1 cellular context compared by ENCODE assay signal in the genomic region with DNA sequence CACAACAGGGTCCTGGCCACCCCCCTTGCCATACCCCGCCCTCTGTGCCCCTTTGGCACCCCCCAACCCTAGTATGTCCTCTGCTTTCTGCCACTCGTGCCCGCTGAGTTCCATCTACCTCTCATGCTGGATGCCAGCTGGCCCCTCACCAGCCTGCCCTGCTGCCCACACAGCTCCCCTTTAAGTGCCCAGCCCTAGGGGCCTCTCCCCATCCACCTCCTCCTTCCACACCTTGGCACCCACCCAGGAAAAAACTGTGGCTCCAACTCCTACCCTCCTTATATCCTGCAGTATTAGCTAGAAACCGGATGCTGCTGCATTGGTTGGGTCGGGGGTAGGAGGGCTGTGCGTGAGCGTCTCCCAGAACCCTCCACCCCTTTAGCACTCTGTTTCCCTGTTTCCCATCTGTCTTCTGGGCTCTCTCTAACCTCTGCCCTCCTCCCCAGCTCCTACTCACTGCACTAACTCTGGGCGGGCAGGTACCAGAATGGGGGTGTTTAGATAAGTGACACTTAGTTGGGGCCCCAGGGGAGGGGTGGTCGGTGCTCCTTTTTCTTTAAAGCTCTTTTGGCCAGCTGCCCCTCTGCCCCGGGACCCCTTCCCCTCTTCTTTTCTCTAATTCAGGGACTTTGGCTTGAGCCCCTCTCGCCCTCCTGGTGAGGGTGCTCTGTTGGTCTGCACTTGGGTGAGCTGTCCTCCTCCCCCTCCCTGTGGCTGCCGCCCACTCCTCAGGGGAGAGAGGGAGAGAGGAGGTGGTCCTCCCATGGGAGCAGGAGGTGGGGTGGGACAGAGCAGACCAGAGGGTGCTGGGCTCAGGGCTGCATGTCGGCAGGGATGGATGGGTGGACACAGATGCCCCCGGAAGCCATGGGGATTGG.
TF ChIP-seq lines count a peak whose summit lies in the region.

No MANE protein-coding gene starts in this region.

TF ChIP-seq in HEK293, 187 proteins besides CTCF, POLR2A, EP300 and RAD21 (continued from another document):
- TF ChIP-seq, protein P1, sequence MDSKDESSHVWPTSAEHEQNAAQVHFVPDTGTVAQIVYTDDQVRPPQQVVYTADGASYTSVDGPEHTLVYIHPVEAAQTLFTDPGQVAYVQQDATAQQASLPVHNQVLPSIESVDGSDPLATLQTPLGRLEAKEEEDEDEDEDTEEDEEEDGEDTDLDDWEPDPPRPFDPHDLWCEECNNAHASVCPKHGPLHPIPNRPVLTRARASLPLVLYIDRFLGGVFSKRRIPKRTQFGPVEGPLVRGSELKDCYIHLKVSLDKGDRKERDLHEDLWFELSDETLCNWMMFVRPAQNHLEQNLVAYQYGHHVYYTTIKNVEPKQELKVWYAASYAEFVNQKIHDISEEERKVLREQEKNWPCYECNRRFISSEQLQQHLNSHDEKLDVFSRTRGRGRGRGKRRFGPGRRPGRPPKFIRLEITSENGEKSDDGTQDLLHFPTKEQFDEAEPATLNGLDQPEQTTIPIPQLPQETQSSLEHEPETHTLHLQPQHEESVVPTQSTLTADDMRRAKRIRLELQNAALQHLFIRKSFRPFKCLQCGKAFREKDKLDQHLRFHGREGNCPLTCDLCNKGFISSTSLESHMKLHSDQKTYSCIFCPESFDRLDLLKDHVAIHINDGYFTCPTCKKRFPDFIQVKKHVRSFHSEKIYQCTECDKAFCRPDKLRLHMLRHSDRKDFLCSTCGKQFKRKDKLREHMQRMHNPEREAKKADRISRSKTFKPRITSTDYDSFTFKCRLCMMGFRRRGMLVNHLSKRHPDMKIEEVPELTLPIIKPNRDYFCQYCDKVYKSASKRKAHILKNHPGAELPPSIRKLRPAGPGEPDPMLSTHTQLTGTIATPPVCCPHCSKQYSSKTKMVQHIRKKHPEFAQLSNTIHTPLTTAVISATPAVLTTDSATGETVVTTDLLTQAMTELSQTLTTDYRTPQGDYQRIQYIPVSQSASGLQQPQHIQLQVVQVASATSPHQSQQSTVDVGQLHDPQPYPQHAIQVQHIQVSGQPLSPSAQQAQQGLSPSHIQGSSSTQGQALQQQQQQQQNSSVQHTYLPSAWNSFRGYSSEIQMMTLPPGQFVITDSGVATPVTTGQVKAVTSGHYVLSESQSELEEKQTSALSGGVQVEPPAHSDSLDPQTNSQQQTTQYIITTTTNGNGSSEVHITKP (tag by site-specific recombination; IDR thresholded peaks at IDR 0.05), result peak; percentile 26
- TF ChIP-seq, protein P2, sequence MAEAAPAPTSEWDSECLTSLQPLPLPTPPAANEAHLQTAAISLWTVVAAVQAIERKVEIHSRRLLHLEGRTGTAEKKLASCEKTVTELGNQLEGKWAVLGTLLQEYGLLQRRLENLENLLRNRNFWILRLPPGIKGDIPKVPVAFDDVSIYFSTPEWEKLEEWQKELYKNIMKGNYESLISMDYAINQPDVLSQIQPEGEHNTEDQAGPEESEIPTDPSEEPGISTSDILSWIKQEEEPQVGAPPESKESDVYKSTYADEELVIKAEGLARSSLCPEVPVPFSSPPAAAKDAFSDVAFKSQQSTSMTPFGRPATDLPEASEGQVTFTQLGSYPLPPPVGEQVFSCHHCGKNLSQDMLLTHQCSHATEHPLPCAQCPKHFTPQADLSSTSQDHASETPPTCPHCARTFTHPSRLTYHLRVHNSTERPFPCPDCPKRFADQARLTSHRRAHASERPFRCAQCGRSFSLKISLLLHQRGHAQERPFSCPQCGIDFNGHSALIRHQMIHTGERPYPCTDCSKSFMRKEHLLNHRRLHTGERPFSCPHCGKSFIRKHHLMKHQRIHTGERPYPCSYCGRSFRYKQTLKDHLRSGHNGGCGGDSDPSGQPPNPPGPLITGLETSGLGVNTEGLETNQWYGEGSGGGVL (tag by site-specific recombination; IDR thresholded peaks at IDR 0.05), result no peak
- no peak for TF ChIP-seq ZNF37A (tag by site-specific recombination; IDR thresholded peaks at IDR 0.05)
- no peak for TF ChIP-seq ZNF114 (tag by site-specific recombination; IDR thresholded peaks at IDR 0.05)
- TF ChIP-seq SP2 (tag by site-specific recombination; IDR thresholded peaks at IDR 0.05), result peak; percentile 16; the same call in 1 of the 2 replicates
- TF ChIP-seq, protein P3, sequence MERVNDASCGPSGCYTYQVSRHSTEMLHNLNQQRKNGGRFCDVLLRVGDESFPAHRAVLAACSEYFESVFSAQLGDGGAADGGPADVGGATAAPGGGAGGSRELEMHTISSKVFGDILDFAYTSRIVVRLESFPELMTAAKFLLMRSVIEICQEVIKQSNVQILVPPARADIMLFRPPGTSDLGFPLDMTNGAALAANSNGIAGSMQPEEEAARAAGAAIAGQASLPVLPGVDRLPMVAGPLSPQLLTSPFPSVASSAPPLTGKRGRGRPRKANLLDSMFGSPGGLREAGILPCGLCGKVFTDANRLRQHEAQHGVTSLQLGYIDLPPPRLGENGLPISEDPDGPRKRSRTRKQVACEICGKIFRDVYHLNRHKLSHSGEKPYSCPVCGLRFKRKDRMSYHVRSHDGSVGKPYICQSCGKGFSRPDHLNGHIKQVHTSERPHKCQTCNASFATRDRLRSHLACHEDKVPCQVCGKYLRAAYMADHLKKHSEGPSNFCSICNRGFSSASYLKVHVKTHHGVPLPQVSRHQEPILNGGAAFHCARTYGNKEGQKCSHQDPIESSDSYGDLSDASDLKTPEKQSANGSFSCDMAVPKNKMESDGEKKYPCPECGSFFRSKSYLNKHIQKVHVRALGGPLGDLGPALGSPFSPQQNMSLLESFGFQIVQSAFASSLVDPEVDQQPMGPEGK (tag by site-specific recombination; IDR thresholded peaks at IDR 0.05), result no peak; the same call in 1 of the 2 replicates
- no peak for TF ChIP-seq ZNF555 (tag by site-specific recombination; conservative IDR thresholded peaks at IDR 0.05)
- peak; percentile 80 for TF ChIP-seq ZFHX2 (tag by site-specific recombination; conservative IDR thresholded peaks at IDR 0.05)
- TF ChIP-seq, protein P4, sequence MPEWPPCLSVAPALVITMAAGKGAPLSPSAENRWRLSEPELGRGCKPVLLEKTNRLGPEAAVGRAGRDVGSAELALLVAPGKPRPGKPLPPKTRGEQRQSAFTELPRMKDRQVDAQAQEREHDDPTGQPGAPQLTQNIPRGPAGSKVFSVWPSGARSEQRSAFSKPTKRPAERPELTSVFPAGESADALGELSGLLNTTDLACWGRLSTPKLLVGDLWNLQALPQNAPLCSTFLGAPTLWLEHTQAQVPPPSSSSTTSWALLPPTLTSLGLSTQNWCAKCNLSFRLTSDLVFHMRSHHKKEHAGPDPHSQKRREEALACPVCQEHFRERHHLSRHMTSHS (tag by site-specific recombination; IDR thresholded peaks at IDR 0.05), result no peak
- no peak for TF ChIP-seq MZF1 (tag by site-specific recombination; IDR thresholded peaks at IDR 0.05; ENCODE audit: borderline replicate concordance)
- no peak for TF ChIP-seq ZNF521 (tag by site-specific recombination; IDR thresholded peaks at IDR 0.05)
- TF ChIP-seq, protein P5, sequence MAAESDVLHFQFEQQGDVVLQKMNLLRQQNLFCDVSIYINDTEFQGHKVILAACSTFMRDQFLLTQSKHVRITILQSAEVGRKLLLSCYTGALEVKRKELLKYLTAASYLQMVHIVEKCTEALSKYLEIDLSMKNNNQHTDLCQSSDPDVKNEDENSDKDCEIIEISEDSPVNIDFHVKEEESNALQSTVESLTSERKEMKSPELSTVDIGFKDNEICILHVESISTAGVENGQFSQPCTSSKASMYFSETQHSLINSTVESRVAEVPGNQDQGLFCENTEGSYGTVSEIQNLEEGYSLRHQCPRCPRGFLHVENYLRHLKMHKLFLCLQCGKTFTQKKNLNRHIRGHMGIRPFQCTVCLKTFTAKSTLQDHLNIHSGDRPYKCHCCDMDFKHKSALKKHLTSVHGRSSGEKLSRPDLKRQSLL (tag by site-specific recombination; IDR thresholded peaks at IDR 0.05), result no peak
